In genomic region chr1:3356827-3357457, GRCh38 we compare ENCODE assay signal across 19 cellular contexts.
DNase-seq lines count a peak whose midpoint lies in the region; TF ChIP-seq lines count a peak whose summit lies in the region.
"Had no signal": no experiment of that assay in that cellular context is flagged by ENCODE, and none has a peak within 500 bp of the region (broad histone marks: within the 10 kb centered on the region; RNA-seq: fewer than 3 reads in every experiment).

No MANE protein-coding gene starts in this region.

- no peak overlapping the region for H3K27ac Mint-ChIP-seq in endodermal cell
- no peak overlapping the region for H3K27ac Mint-ChIP-seq in Caco-2 (ENCODE audit: unreplicated experiment)
- H3K27ac Mint-ChIP-seq: CD4-positive, alpha-beta memory T cell had no signal

- peaks cover 10 to 50% (median 36%) of the 10 kb centered on the region in 10 experiments; a peak in 18 of 20 replicates for H3K4me1 ChIP-seq in BLaER1 treated with 17β-estradiol and CSF1 and Interleukin-3, amounts not matched to agents 10 nM and 100 nM
- H3K4me1 ChIP-seq in endodermal cell (ENCODE audit: control insufficient read depth, insufficient read depth, low read length) (peaks cover 9% of the 10 kb centered on the region), Caco-2 (peaks cover 26% of the 10 kb centered on the region)
- H3K4me1 ChIP-seq: BE2C, HAP-1 had no signal

- 83 to 85% methylated on average over 15 to 21 of the region's 21 CpGs for WGBS in endodermal cell (ENCODE audit: insufficient coverage in 1 of 2, insufficient read length in 1 of 2), 2 experiments

- peak; percentile 76 for DNase-seq in HuH-7.5 (ENCODE audit: low spot score)
- peak; percentile 67 for DNase-seq in endodermal cell
- peak; percentile 13 for DNase-seq in retina
- DNase-seq in activated CD4-positive, alpha-beta T cell treated with anti-CD3 and anti-CD28 coated beads for 4 hours: no peak
- no peak for DNase-seq in NCI-H510A treated with DMSO at 0.1 percent for 48 hours (lab: John Stamatoyannopoulos, UW)
- no peak for DNase-seq in D341Med (ENCODE audit: low spot score)
- DNase-seq in Caco-2: no peak
- DNase-seq: BE2C; Calu3; CD4-positive, alpha-beta memory T cell; DMS53; KBM-7; NCI-H187 treated with DMSO at 0.1 percent for 48 hours; NCI-H226; NCI-H524 treated with DMSO at 0.1 percent for 48 hours; PC-3; SIG-M5 had no signal

- intact Hi-C loops in Caco-2 (cut with micrococcal nuclease; ENCODE audit: unreplicated experiment): loop anchor here (5.0 kb wide), 1 partner anchor 35 kb away; no protein-coding TSS in a partner anchor

- H3K4me2 ChIP-seq in BLaER1 treated with 17β-estradiol and CSF1 and Interleukin-3, amounts not matched to agents 10 nM and 100 nM: peak overlapping the region in 8 of 11 experiments; percentile 21 to 69 (median 53); a peak in 15 of 22 replicates

- H3K36me3 ChIP-seq in BLaER1 treated with 17β-estradiol and CSF1 and Interleukin-3, amounts not matched to agents 10 nM and 100 nM: no peaks in the 10 kb centered on the region
- H3K36me3 ChIP-seq in endodermal cell (ENCODE audit: control insufficient read depth, insufficient read depth, low read length) (no peaks in the 10 kb centered on the region), Caco-2 (ENCODE audit: control insufficient read depth, insufficient read depth, low read length) (no peaks in the 10 kb centered on the region)
- H3K36me3 ChIP-seq: BE2C, HAP-1 had no signal

- peaks cover 0 to 49% (median 24%) of the 10 kb centered on the region in 11 experiments; a peak in 16 of 22 replicates for H4K20me1 ChIP-seq in BLaER1 treated with 17β-estradiol and CSF1 and Interleukin-3, amounts not matched to agents 10 nM and 100 nM

- H3K4me1 Mint-ChIP-seq in endodermal cell (peaks cover 13% of the 10 kb centered on the region), Caco-2 (ENCODE audit: low read depth, unreplicated experiment) (no peaks in the 10 kb centered on the region)
- H3K4me1 Mint-ChIP-seq: CD4-positive, alpha-beta memory T cell had no signal

- POLR2A ChIA-PET in Caco-2 (lab: Charles Lee): no interaction called here

- H3K36me3 Mint-ChIP-seq in endodermal cell (ENCODE audit: low read depth): no peaks in the 10 kb centered on the region
- no peaks in the 10 kb centered on the region for H3K36me3 Mint-ChIP-seq in Caco-2 (ENCODE audit: insufficient read depth, unreplicated experiment)
- H3K36me3 Mint-ChIP-seq: CD4-positive, alpha-beta memory T cell had no signal

- H3K9me3 Mint-ChIP-seq in endodermal cell: peaks cover 1% of the 10 kb centered on the region
- no peaks in the 10 kb centered on the region for H3K9me3 Mint-ChIP-seq in Caco-2 (ENCODE audit: unreplicated experiment)
- H3K9me3 Mint-ChIP-seq: CD4-positive, alpha-beta memory T cell had no signal

- CTCF ChIA-PET in Caco-2 (lab: Charles Lee): interaction anchor here (0.6 kb wide), 1 partner anchor 232 kb away, joined by 3 read pairs; no protein-coding TSS in a partner anchor

- no TSS peak for BruUV-seq in Caco-2 (replicated peaks; lab: Mats Ljungman, UMichigan)

- H3K9ac ChIP-seq in BLaER1 treated with 17β-estradiol and CSF1 and Interleukin-3, amounts not matched to agents 10 nM and 100 nM: no peak overlapping the region
- H3K9ac ChIP-seq in endodermal cell (ENCODE audit: extremely low read depth, low read length, poor library complexity, severe bottlenecking): no peak overlapping the region

- H3K27me3 ChIP-seq in BLaER1 treated with 17β-estradiol and CSF1 and Interleukin-3, amounts not matched to agents 10 nM and 100 nM: peaks cover 18 to 57% (median 39%) of the 10 kb centered on the region in 11 experiments
- H3K27me3 ChIP-seq in endodermal cell (ENCODE audit: control insufficient read depth, insufficient read depth, low read length, poor library complexity, severe bottlenecking): no peaks in the 10 kb centered on the region
- no peaks in the 10 kb centered on the region for H3K27me3 ChIP-seq in Caco-2 (replicated peaks; ENCODE audit: control insufficient read depth, insufficient read depth, low read length)
- H3K27me3 ChIP-seq: BE2C had no signal

- TF ChIP-seq CTCF in endodermal cell (conservative IDR thresholded peaks at IDR 0.05): peak; percentile 55
- TF ChIP-seq CTCF in Caco-2 (IDR thresholded peaks at IDR 0.05; ENCODE audit: insufficient read depth in 1 of 2, low read depth in 1 of 2, low read length in 1 of 2, severe bottlenecking in 1 of 2, unreplicated experiment in 1 of 2): no peak

- no peaks in the 10 kb centered on the region for H3K9me3 ChIP-seq in BLaER1 treated with 17β-estradiol and CSF1 and Interleukin-3, amounts not matched to agents 10 nM and 100 nM (replicated peaks in 1 of 11)
- no peaks in the 10 kb centered on the region for H3K9me3 ChIP-seq in endodermal cell (ENCODE audit: control insufficient read depth, low read length)
- H3K9me3 ChIP-seq in Caco-2: no peaks in the 10 kb centered on the region
- H3K9me3 ChIP-seq: BE2C, HAP-1 had no signal

- no peak overlapping the region for H3K4me3 ChIP-seq in BLaER1 treated with 17β-estradiol and CSF1 and Interleukin-3, amounts not matched to agents 10 nM and 100 nM
- no peak overlapping the region for H3K4me3 ChIP-seq in endodermal cell (ENCODE audit: low read length)
- H3K4me3 ChIP-seq in Caco-2 (ENCODE audit: low read depth, low read length): no peak overlapping the region
- H3K4me3 ChIP-seq: HAP-1 had no signal

- H3K4me3 Mint-ChIP-seq in endodermal cell (no peak overlapping the region), Caco-2 (ENCODE audit: unreplicated experiment) (no peak overlapping the region)
- H3K4me3 Mint-ChIP-seq: CD4-positive, alpha-beta memory T cell had no signal

- H3K27me3 Mint-ChIP-seq in endodermal cell (ENCODE audit: insufficient read depth) (no peaks in the 10 kb centered on the region), Caco-2 (ENCODE audit: insufficient read depth, unreplicated experiment) (no peaks in the 10 kb centered on the region)

- H3K27ac ChIP-seq in BLaER1 treated with 17β-estradiol and CSF1 and Interleukin-3, amounts not matched to agents 10 nM and 100 nM: no peak overlapping the region
- no peak overlapping the region for H3K27ac ChIP-seq in endodermal cell (ENCODE audit: low read depth, low read length)

Comparison
In these comparisons a context has a peak if more than half of its experiments do, and no peak if none do; other contexts are left out.
1. DNase-seq: peak in HuH-7.5 (single experiment), endodermal cell (single experiment) and retina (single experiment); none in activated CD4-positive, alpha-beta T cell treated with anti-CD3 and anti-CD28 coated beads for 4 hours (0 of 2), NCI-H510A treated with DMSO at 0.1 percent for 48 hours (single experiment), D341Med (single experiment) and Caco-2 (0 of 2).